ENCODE assay signal across 18 cellular contexts in genomic region chr4:56699537-56699936, GRCh38. TPM values are rescaled to one million over a fixed set of nuclear protein-coding genes. Genes with fewer than 3 reads are reported as not detected.
DNase-seq lines count a peak whose midpoint lies in the region; FAIRE-seq and TF ChIP-seq lines count a peak whose summit lies in the region.
"Had no signal": no experiment of that assay in that cellular context is flagged by ENCODE, and none has a peak within 500 bp of the region (broad histone marks: within the 10 kb centered on the region; RNA-seq: fewer than 3 reads in every experiment).

No MANE protein-coding gene starts in this region.

- H2AFZ ChIP-seq in endothelial cell of umbilical vein (ENCODE audit: low read depth, low read length): no peak overlapping the region

- H3K27ac ChIP-seq in endothelial cell of umbilical vein (ENCODE audit: insufficient read depth, low read depth, low read length): no peak overlapping the region
- no peak overlapping the region for H3K27ac ChIP-seq in vagina
- H3K27ac ChIP-seq: C4-2B had no signal

- peak; percentile 84 for DNase-seq in NCI-H1694 (lab: John Stamatoyannopoulos, UW)
- peak; percentile 72 for DNase-seq in NCI-H2171 treated with DMSO at 0.1 percent for 48 hours (lab: John Stamatoyannopoulos, UW)
- DNase-seq in endothelial cell of umbilical vein (ENCODE audit: low read depth, low spot score): no peak
- DNase-seq in vagina (ENCODE audit: extremely low spot score in 2 of 2): no peak
- DNase-seq in NCI-H2081 treated with DMSO at 0.1 percent for 48 hours (lab: John Stamatoyannopoulos, UW): no peak
- DNase-seq in stimulated activated naive CD4-positive, alpha-beta T cell treated with Interleukin-2 at 50 U/mL for 16 hours (lab: John Stamatoyannopoulos, UW): no peak
- no peak for DNase-seq in effector CD8-positive, alpha-beta T cell (lab: John Stamatoyannopoulos, UW)
- DNase-seq: BE2C; CD4-positive, alpha-beta memory T cell; DND-41; GDM1; GOT3; H9 had no signal

- no peaks in the 10 kb centered on the region for H3K79me2 ChIP-seq in endothelial cell of umbilical vein (ENCODE audit: control insufficient read depth, insufficient read depth, low read length)

- H3K4me3 ChIP-seq in endothelial cell of umbilical vein (replicated peaks in 1 of 3; ENCODE audit: insufficient read depth in 1 of 3, low read depth in 1 of 3, low read length in 3 of 3): no peak overlapping the region
- H3K4me3 ChIP-seq in vagina: no peak overlapping the region

- H3K9ac ChIP-seq in endothelial cell of umbilical vein (replicated peaks; ENCODE audit: extremely low read depth, insufficient read depth, low read length): no peak overlapping the region

- H3K4me2 ChIP-seq in endothelial cell of umbilical vein (ENCODE audit: insufficient read depth, low read length): no peak overlapping the region

- H3K27me3 ChIP-seq in endothelial cell of umbilical vein (ENCODE audit: control insufficient read depth in 2 of 2, insufficient read depth in 2 of 2, low read length in 2 of 2): no peaks in the 10 kb centered on the region
- no peaks in the 10 kb centered on the region for H3K27me3 ChIP-seq in vagina

- no peaks in the 10 kb centered on the region for H3K9me1 ChIP-seq in endothelial cell of umbilical vein (replicated peaks; ENCODE audit: control insufficient read depth, extremely low read depth, insufficient read depth, low read length)

- no peaks in the 10 kb centered on the region for H3K36me3 ChIP-seq in endothelial cell of umbilical vein (ENCODE audit: control insufficient read depth in 2 of 2, extremely low read depth in 1 of 2, insufficient read depth in 2 of 2, low read length in 2 of 2)
- no peaks in the 10 kb centered on the region for H3K36me3 ChIP-seq in vagina
- H3K36me3 ChIP-seq: BE2C had no signal

- TF ChIP-seq CTCF in endothelial cell of umbilical vein (IDR thresholded peaks at IDR 0.05; ENCODE audit: extremely low read depth in 1 of 2, insufficient read depth in 1 of 2, low read depth in 1 of 2, low read length in 2 of 2) (no peak), vagina (IDR thresholded peaks at IDR 0.05) (no peak)

- no peak for TF ChIP-seq POLR2A in endothelial cell of umbilical vein (IDR thresholded peaks at IDR 0.05; ENCODE audit: low read depth, low read length)
- no peak for TF ChIP-seq POLR2A in vagina (IDR thresholded peaks at IDR 0.05)

- H3K9me3 ChIP-seq in endothelial cell of umbilical vein (replicated peaks; ENCODE audit: control insufficient read depth, insufficient read depth, low read length) (no peaks in the 10 kb centered on the region), vagina (no peaks in the 10 kb centered on the region)
- H3K9me3 ChIP-seq: BE2C had no signal

- CTCF ChIA-PET in endothelial cell of umbilical vein (lab: Charles Lee): no interaction called here

- H3K4me1 ChIP-seq in endothelial cell of umbilical vein (ENCODE audit: control insufficient read depth, extremely low read depth, insufficient read depth, low read length) (no peaks in the 10 kb centered on the region), vagina (peaks cover 17% of the 10 kb centered on the region)
- H3K4me1 ChIP-seq: BE2C had no signal

- intact Hi-C loops in endothelial cell of umbilical vein (cut with micrococcal nuclease) (no loop called here), vagina (cut with DNase I) (no loop called here)

- dilution Hi-C loops in endothelial cell of umbilical vein (cut with MboI; ENCODE audit: extremely low pct_ligation_motif_present, low sequenced_read_pairs): no loop called here

- FAIRE-seq in endothelial cell of umbilical vein (lab: Jason Lieb, UNC): no peak
- FAIRE-seq: A204.1, GM12892, HepG2, HTR-8/SVneo had no signal

- POLR2A ChIA-PET in endothelial cell of umbilical vein (lab: Charles Lee): no interaction called here

- no TSS peak for BruUV-seq in endothelial cell of umbilical vein (replicated peaks; lab: Mats Ljungman, UMichigan)

- no peaks in the 10 kb centered on the region for H4K20me1 ChIP-seq in endothelial cell of umbilical vein (replicated peaks; ENCODE audit: control insufficient read depth, extremely low read depth, insufficient read depth, low read length)

TF ChIP-seq in endothelial cell of umbilical vein, 7 proteins besides CTCF, POLR2A, EP300 and RAD21:
- peak; percentile 10 for TF ChIP-seq GATA2 (IDR thresholded peaks at IDR 0.05; ENCODE audit: insufficient read depth, insufficient read length, low read depth, low read length)
- TF ChIP-seq POLR2AphosphoS5 (IDR thresholded peaks at IDR 0.05; ENCODE audit: insufficient read depth, low read depth, low read length): no peak
- no peak for TF ChIP-seq FOS (IDR thresholded peaks at IDR 0.05; ENCODE audit: borderline replicate concordance, insufficient read depth, low read length)

RNA-seq across cellular contexts. Expression of gene HOPX, which starts 18.4 kb away (rescaled TPM):
- 0.62 and 5.8 TPM in 2 replicates for total RNA-seq in endothelial cell of umbilical vein
- polyA plus RNA-seq in endothelial cell of umbilical vein: 2.3 and 3.8 TPM in 2 replicates
- polyA plus RNA-seq in endothelial cell of umbilical vein (2011; cell fraction: cytosol; rRNA removed): 6.4 and 8.8 TPM in 2 replicates
- polyA plus RNA-seq in endothelial cell of umbilical vein (2011; cell fraction: nucleus; rRNA removed): 2.8 and 3.1 TPM in 2 replicates
- polyA plus RNA-seq in endothelial cell of umbilical vein (2012): 2.8 and 8.4 TPM in 2 replicates
- polyA minus RNA-seq in endothelial cell of umbilical vein: 0.63 and 1.1 TPM in 2 replicates
- not detected for polyA minus RNA-seq in endothelial cell of umbilical vein (2011; cell fraction: cytosol; rRNA and poly(A)+ RNA removed)
- polyA minus RNA-seq in endothelial cell of umbilical vein (2011; cell fraction: nucleus; rRNA and poly(A)+ RNA removed): 0.48 and 0.53 TPM in 2 replicates
- total RNA-seq in vagina: 112 TPM
- total RNA-seq: H9, HepG2 had no signal
- polyA plus RNA-seq: HepG2 had no signal

Comparison
In these comparisons a context has a peak if more than half of its experiments do, and no peak if none do; other contexts are left out.
1. DNase-seq: peak in NCI-H1694 (single experiment) and NCI-H2171 treated with DMSO at 0.1 percent for 48 hours (single experiment); none in endothelial cell of umbilical vein (single experiment), vagina (0 of 2), NCI-H2081 treated with DMSO at 0.1 percent for 48 hours (single experiment), stimulated activated naive CD4-positive, alpha-beta T cell treated with Interleukin-2 at 50 U/mL for 16 hours (single experiment) and effector CD8-positive, alpha-beta T cell (single experiment).
2. RNA of gene HOPX, which starts 18.4 kb away (total RNA-seq): 112 TPM in vagina (single experiment); 0.62 to 5.8 TPM in endothelial cell of umbilical vein; every median in the first group is over 10 times any median in the second.